8 cellular contexts compared by ENCODE assay signal in the genomic region with DNA sequence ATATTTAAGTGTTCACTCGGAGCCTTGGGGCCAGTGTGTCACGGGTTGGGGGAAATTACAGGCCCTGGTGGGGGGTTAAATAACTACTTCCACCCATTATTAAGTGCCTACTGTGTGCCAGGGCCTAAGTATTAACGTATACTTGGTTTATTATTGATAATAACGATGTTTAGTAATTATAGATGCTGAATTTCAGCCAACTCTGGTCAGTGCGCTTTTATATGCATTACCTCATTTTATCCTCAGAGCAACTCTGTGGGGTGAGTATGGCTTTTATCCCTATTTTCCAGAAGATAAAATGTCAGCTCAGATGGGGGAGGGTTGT. TPM values are rescaled to one million over a fixed set of nuclear protein-coding genes. Genes with fewer than 3 reads are reported as not detected.
DNase-seq lines count a peak whose midpoint lies in the region; ATAC-seq, FAIRE-seq and TF ChIP-seq lines count a peak whose summit lies in the region.

No MANE protein-coding gene starts in this region.

- TF ChIP-seq CTCF in activated CD8-positive, alpha-beta T cell treated with anti-CD3 and anti-CD28 coated beads for 36 hours (IDR thresholded peaks at IDR 0.05) = no peak
- no peak for TF ChIP-seq CTCF in left lung (IDR thresholded peaks at IDR 0.05)
- no peak for TF ChIP-seq CTCF in testis (IDR thresholded peaks at IDR 0.05)

- DNase-seq in activated CD8-positive, alpha-beta T cell treated with anti-CD3 and anti-CD28 coated beads for 36 hours = no peak
- DNase-seq in activated CD8-positive, alpha-beta T cell treated with anti-CD3 and anti-CD28 coated beads, Interleukin-2, amount 10 ng/mL, durations not matched to agents 7 days and 5 days = no peak
- no peak for DNase-seq in left lung
- DNase-seq in testis = no peak
- DNase-seq in putamen (ENCODE audit: low spot score) = no peak
- no peak for DNase-seq in GM12892 (ENCODE audit: insufficient read length)
- no peak for DNase-seq in NCI-H1417 treated with DMSO at 0.1 percent for 48 hours (lab: John Stamatoyannopoulos, UW)

- H3K4me3 Mint-ChIP-seq in activated CD8-positive, alpha-beta T cell treated with anti-CD3 and anti-CD28 coated beads for 36 hours = peak overlapping the region; percentile 52
- no peak overlapping the region for H3K4me3 Mint-ChIP-seq in activated CD8-positive, alpha-beta T cell treated with anti-CD3 and anti-CD28 coated beads, Interleukin-2, amount 10 ng/mL, durations not matched to agents 7 days and 5 days

- no peak for ATAC-seq in activated CD8-positive, alpha-beta T cell treated with anti-CD3 and anti-CD28 coated beads for 36 hours
- ATAC-seq in activated CD8-positive, alpha-beta T cell treated with anti-CD3 and anti-CD28 coated beads, Interleukin-2, amount 10 ng/mL, durations not matched to agents 7 days and 5 days = no peak
- ATAC-seq in left lung = no peak

- H3K9me3 ChIP-seq in left lung (no peaks in the 10 kb centered on the region), testis (no peaks in the 10 kb centered on the region)

- H3K27ac ChIP-seq in angular gyrus (ENCODE audit: low read depth, low read length) (peak overlapping the region; percentile 72), left lung (peak overlapping the region; percentile 76 to 77), testis (peak overlapping the region; percentile 44 to 88)

- CTCF ChIA-PET in activated CD8-positive, alpha-beta T cell treated with anti-CD3 and anti-CD28 coated beads for 36 hours (lab: Charles Lee) = interaction anchor here (0.9 kb wide), 1 partner anchor 64 kb away, joined by 3 read pairs; no protein-coding TSS in a partner anchor
- CTCF ChIA-PET in activated CD8-positive, alpha-beta T cell treated with anti-CD3 and anti-CD28 coated beads, Interleukin-2, amount 10 ng/mL, durations not matched to agents 7 days and 5 days (lab: Charles Lee) = no interaction called here

- H3K4me1 Mint-ChIP-seq in activated CD8-positive, alpha-beta T cell treated with anti-CD3 and anti-CD28 coated beads for 36 hours (ENCODE audit: low read depth) = peaks cover 18% of the 10 kb centered on the region
- peaks cover 15% of the 10 kb centered on the region for H3K4me1 Mint-ChIP-seq in activated CD8-positive, alpha-beta T cell treated with anti-CD3 and anti-CD28 coated beads, Interleukin-2, amount 10 ng/mL, durations not matched to agents 7 days and 5 days (ENCODE audit: low read depth)

- H3K4me1 ChIP-seq in left lung (peaks cover 4 to 31% of the 10 kb centered on the region in 2 donors), testis (peaks cover 12% of the 10 kb centered on the region)

- intact Hi-C loops in activated CD8-positive, alpha-beta T cell treated with anti-CD3 and anti-CD28 coated beads for 36 hours (cut with micrococcal nuclease) = no loop called here
- intact Hi-C loops in left lung (cut with DNase I) (no loop called here), testis (cut with DNase I; ENCODE audit: low total_unique reads) (no loop called here)

- no peak overlapping the region for H3K27ac Mint-ChIP-seq in activated CD8-positive, alpha-beta T cell treated with anti-CD3 and anti-CD28 coated beads for 36 hours
- no peak overlapping the region for H3K27ac Mint-ChIP-seq in activated CD8-positive, alpha-beta T cell treated with anti-CD3 and anti-CD28 coated beads, Interleukin-2, amount 10 ng/mL, durations not matched to agents 7 days and 5 days

- H3K36me3 ChIP-seq in left lung (no peaks in the 10 kb centered on the region), testis (ENCODE audit: low read depth, missing control alignments) (no peaks in the 10 kb centered on the region)

- H3K36me3 Mint-ChIP-seq in activated CD8-positive, alpha-beta T cell treated with anti-CD3 and anti-CD28 coated beads for 36 hours (ENCODE audit: low read depth) = no peaks in the 10 kb centered on the region
- H3K36me3 Mint-ChIP-seq in activated CD8-positive, alpha-beta T cell treated with anti-CD3 and anti-CD28 coated beads, Interleukin-2, amount 10 ng/mL, durations not matched to agents 7 days and 5 days (ENCODE audit: low read depth) = no peaks in the 10 kb centered on the region

- TF ChIP-seq POLR2A in testis (IDR thresholded peaks at IDR 0.05) = no peak
- no peak for TF ChIP-seq POLR2A in GM12892 (IDR thresholded peaks at IDR 0.05; ENCODE audit: low read depth, low read length)

- H3K27me3 ChIP-seq in left lung (peaks cover 0 to 48% of the 10 kb centered on the region in 2 donors), testis (no peaks in the 10 kb centered on the region)

- H3K4me3 ChIP-seq in left lung (peak overlapping the region; percentile 52 to 82), testis (peak overlapping the region; percentile 70 to 73)

- no peaks in the 10 kb centered on the region for H3K9me3 Mint-ChIP-seq in activated CD8-positive, alpha-beta T cell treated with anti-CD3 and anti-CD28 coated beads for 36 hours
- no peaks in the 10 kb centered on the region for H3K9me3 Mint-ChIP-seq in activated CD8-positive, alpha-beta T cell treated with anti-CD3 and anti-CD28 coated beads, Interleukin-2, amount 10 ng/mL, durations not matched to agents 7 days and 5 days (ENCODE audit: insufficient read depth)

- no peak for FAIRE-seq in GM12892 (lab: Jason Lieb, UNC)

- H3K27me3 Mint-ChIP-seq in activated CD8-positive, alpha-beta T cell treated with anti-CD3 and anti-CD28 coated beads for 36 hours = peaks cover 7% of the 10 kb centered on the region
- peaks cover 33% of the 10 kb centered on the region for H3K27me3 Mint-ChIP-seq in activated CD8-positive, alpha-beta T cell treated with anti-CD3 and anti-CD28 coated beads, Interleukin-2, amount 10 ng/mL, durations not matched to agents 7 days and 5 days (ENCODE audit: low read depth)

- POLR2A ChIA-PET in activated CD8-positive, alpha-beta T cell treated with anti-CD3 and anti-CD28 coated beads for 36 hours (lab: Charles Lee) = interaction anchor here (1.0 to 1.8 kb wide), 2 partner anchors 35 to 40 kb away, joined by 3 to 5 read pairs; no protein-coding TSS in a partner anchor
- POLR2A ChIA-PET in activated CD8-positive, alpha-beta T cell treated with anti-CD3 and anti-CD28 coated beads, Interleukin-2, amount 10 ng/mL, durations not matched to agents 7 days and 5 days (lab: Charles Lee) = no interaction called here

- 14 to 20% methylated on average over 5 of the region's 5 CpGs for WGBS in testis, 2 donors

RNA-seq across cellular contexts. Expression of a gene that starts 0.8 kb away (rescaled TPM):
- total RNA-seq in activated CD8-positive, alpha-beta T cell treated with anti-CD3 and anti-CD28 coated beads for 36 hours = 1 to 10 TPM; 9.0 to 9.7 TPM
- 1 to 10 TPM; 1.4 to 1.7 TPM for total RNA-seq in activated CD8-positive, alpha-beta T cell treated with anti-CD3 and anti-CD28 coated beads, Interleukin-2, amount 10 ng/mL, durations not matched to agents 7 days and 5 days
- 10 to 100 TPM; 21.1 to 29.8 TPM for total RNA-seq in left lung
- 100 to 1,000 TPM; 108 to 168 TPM for total RNA-seq in testis
- polyA plus RNA-seq in testis (ENCODE audit: insufficient read depth, low read depth, low replicate concordance) = 332 TPM
- polyA plus RNA-seq in GM12892 (2012; ENCODE audit: missing spikeins) = 0.53 TPM

RNA-seq across cellular contexts. Expression of a gene that starts 42.1 kb away (rescaled TPM):
- 1 to 10 TPM; 7.4 to 9.6 TPM for total RNA-seq in activated CD8-positive, alpha-beta T cell treated with anti-CD3 and anti-CD28 coated beads for 36 hours
- total RNA-seq in activated CD8-positive, alpha-beta T cell treated with anti-CD3 and anti-CD28 coated beads, Interleukin-2, amount 10 ng/mL, durations not matched to agents 7 days and 5 days = 10 to 100 TPM; 15.7 to 18.6 TPM
- total RNA-seq in left lung = 10 to 100 TPM; 17.1 to 19.7 TPM
- total RNA-seq in testis = 10 to 100 TPM; 25.4 to 32.2 TPM
- polyA plus RNA-seq in testis (ENCODE audit: insufficient read depth, low read depth, low replicate concordance) = 24.0 TPM
- 2.7 TPM for polyA plus RNA-seq in GM12892 (2012; ENCODE audit: missing spikeins)
